In genomic region chr1:67350783-67351182, GRCh38 we compare ENCODE assay signal across 16 cellular contexts. TPM values are rescaled to one million over a fixed set of nuclear protein-coding genes. Genes with fewer than 3 reads are reported as not detected.
A peak's percentile ranks its signal among the peaks of the same experiment; 100 is the strongest.
DNase-seq lines count a peak whose midpoint lies in the region; ATAC-seq and TF ChIP-seq lines count a peak whose summit lies in the region.
"Had no signal": no experiment of that assay in that cellular context is flagged by ENCODE, and none has a peak within 500 bp of the region (broad histone marks: within the 10 kb centered on the region; RNA-seq: fewer than 3 reads in every experiment).

No MANE protein-coding gene starts in this region.

- no peak overlapping the region for H3K4me3 ChIP-seq in GM12865 (ENCODE audit: low read depth, low read length)
- no peak overlapping the region for H3K4me3 ChIP-seq in effector memory CD4-positive, alpha-beta T cell (ENCODE audit: insufficient read depth, low read depth, low read length, poor library complexity, severe bottlenecking)
- H3K4me3 ChIP-seq: gastroesophageal sphincter, suprapubic skin had no signal

- ATAC-seq in GM18873 (IDR thresholded peaks at IDR 0.05; ENCODE audit: low FRiP score, unreplicated experiment), result peak; percentile 88
- peak; percentile 79 for ATAC-seq in HG02884 (IDR thresholded peaks at IDR 0.05; ENCODE audit: unreplicated experiment)
- ATAC-seq: gastroesophageal sphincter, HCT116, Panc1 had no signal

- no peaks in the 10 kb centered on the region for H3K36me3 ChIP-seq in effector memory CD4-positive, alpha-beta T cell (ENCODE audit: control insufficient read depth, insufficient read depth, low read length)
- H3K36me3 ChIP-seq: gastroesophageal sphincter, suprapubic skin had no signal

- H3K9me3 Mint-ChIP-seq in activated CD4-positive, alpha-beta memory T cell treated with anti-CD3 and anti-CD28 coated beads, Interleukin-2, amount 10 ng/mL, durations not matched to agents 7 days and 5 days, result no peaks in the 10 kb centered on the region
- H3K9me3 Mint-ChIP-seq: activated naive CD4-positive, alpha-beta T cell treated with anti-CD3 and anti-CD28 coated beads, Interleukin-2, amount 50 U/mL, for 24 hours; CD4-positive, CD25-positive, alpha-beta regulatory T cell had no signal

- CTCF ChIA-PET in activated CD4-positive, alpha-beta memory T cell treated with anti-CD3 and anti-CD28 coated beads, Interleukin-2, amount 10 ng/mL, durations not matched to agents 7 days and 5 days (lab: Charles Lee), result interaction anchor here (1.0 to 7.4 kb wide), 5 partner anchors 12 to 150 kb away, joined by 3 to 32 read pairs (median 4); no protein-coding TSS in a partner anchor

- no peaks in the 10 kb centered on the region for H3K4me1 ChIP-seq in effector memory CD4-positive, alpha-beta T cell (ENCODE audit: control insufficient read depth, insufficient read depth, low read length, poor library complexity, severe bottlenecking)
- H3K4me1 ChIP-seq: gastroesophageal sphincter had no signal

- no peak overlapping the region for H3K4me3 Mint-ChIP-seq in activated CD4-positive, alpha-beta memory T cell treated with anti-CD3 and anti-CD28 coated beads, Interleukin-2, amount 10 ng/mL, durations not matched to agents 7 days and 5 days
- H3K4me3 Mint-ChIP-seq: activated naive CD4-positive, alpha-beta T cell treated with anti-CD3 and anti-CD28 coated beads, Interleukin-2, amount 50 U/mL, for 24 hours; CD4-positive, CD25-positive, alpha-beta regulatory T cell had no signal

- H3K27me3 ChIP-seq in effector memory CD4-positive, alpha-beta T cell (replicated peaks; ENCODE audit: control insufficient read depth, insufficient read depth, low read length, poor library complexity, severe bottlenecking), result no peaks in the 10 kb centered on the region
- H3K27me3 ChIP-seq: gastroesophageal sphincter, suprapubic skin had no signal

- peak; percentile 73 for DNase-seq in GM12865 (ENCODE audit: low read depth)
- peak; percentile 74 for DNase-seq in activated CD4-positive, alpha-beta memory T cell treated with anti-CD3 and anti-CD28 coated beads, Interleukin-2, amount 10 ng/mL, durations not matched to agents 7 days and 5 days
- no peak for DNase-seq in effector memory CD4-positive, alpha-beta T cell
- no peak for DNase-seq in DMS53 (lab: John Stamatoyannopoulos, UW)
- no peak for DNase-seq in HUDEP-2 (lab: John Stamatoyannopoulos, UW; ENCODE audit: unreplicated experiment in 76 of 76)
- DNase-seq in GM20000 (ENCODE audit: low spot score), result no peak
- DNase-seq: NCI-H2171 treated with DMSO at 0.1 percent for 48 hours had no signal

- no peak overlapping the region for H3K27ac ChIP-seq in effector memory CD4-positive, alpha-beta T cell (ENCODE audit: insufficient read depth, low read length, poor library complexity, severe bottlenecking)
- H3K27ac ChIP-seq: gastroesophageal sphincter, KMS-11, suprapubic skin had no signal

- peaks cover 48% of the 10 kb centered on the region for H3K4me1 Mint-ChIP-seq in activated CD4-positive, alpha-beta memory T cell treated with anti-CD3 and anti-CD28 coated beads, Interleukin-2, amount 10 ng/mL, durations not matched to agents 7 days and 5 days
- H3K4me1 Mint-ChIP-seq: activated naive CD4-positive, alpha-beta T cell treated with anti-CD3 and anti-CD28 coated beads, Interleukin-2, amount 50 U/mL, for 24 hours had no signal

- H3K36me3 Mint-ChIP-seq in activated CD4-positive, alpha-beta memory T cell treated with anti-CD3 and anti-CD28 coated beads, Interleukin-2, amount 10 ng/mL, durations not matched to agents 7 days and 5 days (ENCODE audit: low read depth), result peaks cover 53% of the 10 kb centered on the region

- POLR2A ChIA-PET in activated CD4-positive, alpha-beta memory T cell treated with anti-CD3 and anti-CD28 coated beads, Interleukin-2, amount 10 ng/mL, durations not matched to agents 7 days and 5 days (lab: Charles Lee), result interaction anchor here (0.8 to 3.6 kb wide), 8 partner anchors 9 to 78 kb away, joined by 3 to 18 read pairs (median 6); partner anchors contain the start of genes IL12RB2 and SERBP1

- TF ChIP-seq CTCF in GM12865 (IDR thresholded peaks at IDR 0.05; ENCODE audit: insufficient read depth, low read depth, low read length, missing control alignments) (no peak), GM20000 (IDR thresholded peaks at IDR 0.05; ENCODE audit: extremely low read depth, missing control alignments) (no peak)

- H3K27ac Mint-ChIP-seq in activated CD4-positive, alpha-beta memory T cell treated with anti-CD3 and anti-CD28 coated beads, Interleukin-2, amount 10 ng/mL, durations not matched to agents 7 days and 5 days, result peak overlapping the region; percentile 63
- H3K27ac Mint-ChIP-seq: activated naive CD4-positive, alpha-beta T cell treated with anti-CD3 and anti-CD28 coated beads, Interleukin-2, amount 50 U/mL, for 24 hours had no signal

- H3K27me3 Mint-ChIP-seq in activated CD4-positive, alpha-beta memory T cell treated with anti-CD3 and anti-CD28 coated beads, Interleukin-2, amount 10 ng/mL, durations not matched to agents 7 days and 5 days, result no peaks in the 10 kb centered on the region
- H3K27me3 Mint-ChIP-seq: activated naive CD4-positive, alpha-beta T cell treated with anti-CD3 and anti-CD28 coated beads, Interleukin-2, amount 50 U/mL, for 24 hours; CD4-positive, CD25-positive, alpha-beta regulatory T cell had no signal

- H3K9me3 ChIP-seq in effector memory CD4-positive, alpha-beta T cell (ENCODE audit: control insufficient read depth, low read length), result no peaks in the 10 kb centered on the region
- H3K9me3 ChIP-seq: gastroesophageal sphincter, suprapubic skin had no signal

RNA-seq across cellular contexts. Expression of gene IL12RB2, which starts 43.1 kb away (rescaled TPM):
- 10 to 100 TPM; 75.5 to 76.0 TPM for total RNA-seq in activated CD4-positive, alpha-beta memory T cell treated with anti-CD3 and anti-CD28 coated beads, Interleukin-2, amount 10 ng/mL, durations not matched to agents 7 days and 5 days

Comparison
In these comparisons a context has a peak if more than half of its experiments do, and no peak if none do; other contexts are left out.
1. DNase-seq: peak in GM12865 (single experiment) and activated CD4-positive, alpha-beta memory T cell treated with anti-CD3 and anti-CD28 coated beads, Interleukin-2, amount 10 ng/mL, durations not matched to agents 7 days and 5 days (single experiment); none in effector memory CD4-positive, alpha-beta T cell (0 of 3), DMS53 (single experiment), HUDEP-2 (0 of 76) and GM20000 (single experiment).